8 cellular contexts compared by ENCODE assay signal in the genomic region with DNA sequence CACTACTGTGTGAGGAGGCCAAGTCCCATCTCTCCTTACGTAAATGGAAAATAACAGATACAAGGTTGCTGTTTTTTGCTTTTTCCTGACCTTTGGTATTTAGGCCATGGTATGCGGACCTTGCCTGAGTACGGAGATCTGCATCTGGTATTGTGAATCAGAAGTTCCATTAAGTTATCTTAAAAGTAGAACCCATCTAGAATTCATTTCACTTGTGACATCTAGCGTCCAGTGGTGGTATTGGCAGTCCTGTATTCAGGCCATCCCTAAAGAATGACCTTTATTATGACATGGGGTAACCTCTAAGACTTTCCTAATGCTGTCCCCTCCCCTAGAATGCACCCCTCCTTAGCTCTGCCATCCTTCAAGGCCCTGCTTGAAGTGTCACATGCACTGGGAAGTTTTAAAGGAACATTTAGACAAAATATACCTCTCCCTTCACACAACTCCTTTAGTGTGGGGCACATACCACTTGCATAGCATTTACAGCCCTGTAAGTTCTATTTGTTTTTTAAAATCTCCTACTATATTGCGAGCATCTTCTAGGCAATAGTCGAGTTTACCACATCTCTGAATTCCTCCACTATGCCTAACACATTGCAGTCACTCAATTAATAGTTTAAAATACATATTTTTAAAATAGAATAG. TPM values are rescaled to one million over a fixed set of nuclear protein-coding genes. Genes with fewer than 3 reads are reported as not detected.
A peak's percentile ranks its signal among the peaks of the same experiment; 100 is the strongest.
DNase-seq lines count a peak whose midpoint lies in the region; ATAC-seq, FAIRE-seq and TF ChIP-seq lines count a peak whose summit lies in the region.

No MANE protein-coding gene starts in this region.

- H3K4me1 Mint-ChIP-seq in activated CD8-positive, alpha-beta T cell treated with anti-CD3 and anti-CD28 coated beads, Interleukin-2, amount 10 ng/mL, durations not matched to agents 7 days and 5 days (ENCODE audit: low read depth): peaks cover 31% of the 10 kb centered on the region
- peaks cover 9 to 44% (median 40%) of the 10 kb centered on the region in 7 donors for H3K4me1 Mint-ChIP-seq in naive thymus-derived CD4-positive, alpha-beta T cell

- H3K9me3 Mint-ChIP-seq in activated CD8-positive, alpha-beta T cell treated with anti-CD3 and anti-CD28 coated beads, Interleukin-2, amount 10 ng/mL, durations not matched to agents 7 days and 5 days (ENCODE audit: insufficient read depth): no peaks in the 10 kb centered on the region
- H3K9me3 Mint-ChIP-seq in naive thymus-derived CD4-positive, alpha-beta T cell: no peaks in the 10 kb centered on the region

- H3K27ac ChIP-seq in A673 (ENCODE audit: low read depth, low read length, poor library complexity, severe bottlenecking) (no peak overlapping the region), epithelial cell of prostate (peak overlapping the region; percentile 60)
- no peak overlapping the region for H3K27ac ChIP-seq in naive thymus-derived CD4-positive, alpha-beta T cell (ENCODE audit: low read depth, low read length)

- peak; percentile 64 for TF ChIP-seq CTCF in A673 (conservative IDR thresholded peaks at IDR 0.05; ENCODE audit: low read depth, low read length)

- no peak overlapping the region for H3K27ac Mint-ChIP-seq in activated CD8-positive, alpha-beta T cell treated with anti-CD3 and anti-CD28 coated beads, Interleukin-2, amount 10 ng/mL, durations not matched to agents 7 days and 5 days
- H3K27ac Mint-ChIP-seq in naive thymus-derived CD4-positive, alpha-beta T cell: peak overlapping the region in 3 of 9 donors; percentile 48 to 72 (median 65)

- H3K36me3 ChIP-seq in A673 (ENCODE audit: insufficient read depth, low read length, poor library complexity, severe bottlenecking): no peaks in the 10 kb centered on the region
- H3K36me3 ChIP-seq in naive thymus-derived CD4-positive, alpha-beta T cell (ENCODE audit: control insufficient read depth in 2 of 3, insufficient read depth in 3 of 3, low read length in 3 of 3): no peaks in the 10 kb centered on the region

- intact Hi-C loops in A673 (cut with micrococcal nuclease; ENCODE audit: unreplicated experiment): loop anchor here (2.0 to 5.0 kb wide), 3 partner anchors 279 to 636 kb away; a partner anchor contains a TSS
- intact Hi-C loops in naive thymus-derived CD4-positive, alpha-beta T cell (cut with micrococcal nuclease): loop anchor here (1.0 to 10.0 kb wide), 7 partner anchors 634 to 1806 kb away; a partner anchor contains a TSS

- peaks cover 9% of the 10 kb centered on the region for H3K27me3 Mint-ChIP-seq in activated CD8-positive, alpha-beta T cell treated with anti-CD3 and anti-CD28 coated beads, Interleukin-2, amount 10 ng/mL, durations not matched to agents 7 days and 5 days (ENCODE audit: low read depth)
- peaks cover 0 to 25% (median 4%) of the 10 kb centered on the region in 5 donors for H3K27me3 Mint-ChIP-seq in naive thymus-derived CD4-positive, alpha-beta T cell

- H3K4me3 Mint-ChIP-seq in activated CD8-positive, alpha-beta T cell treated with anti-CD3 and anti-CD28 coated beads, Interleukin-2, amount 10 ng/mL, durations not matched to agents 7 days and 5 days: no peak overlapping the region
- H3K4me3 Mint-ChIP-seq in naive thymus-derived CD4-positive, alpha-beta T cell: peak overlapping the region in 4 of 10 donors; percentile 9 to 59 (median 58)

- no peak for TF ChIP-seq POLR2A in GM12891 (IDR thresholded peaks at IDR 0.05; ENCODE audit: low read depth, low read length)

- H3K27me3 ChIP-seq in A673 (replicated peaks; ENCODE audit: insufficient read depth, low read depth, low read length, poor library complexity): peaks cover 24% of the 10 kb centered on the region
- H3K27me3 ChIP-seq in naive thymus-derived CD4-positive, alpha-beta T cell (ENCODE audit: control insufficient read depth in 2 of 2, insufficient read depth in 2 of 2, low read length in 2 of 2): no peaks in the 10 kb centered on the region

- POLR2A ChIA-PET in A673 (lab: Charles Lee; ENCODE audit: low non-redundant PET): no interaction called here
- POLR2A ChIA-PET in activated CD8-positive, alpha-beta T cell treated with anti-CD3 and anti-CD28 coated beads, Interleukin-2, amount 10 ng/mL, durations not matched to agents 7 days and 5 days (lab: Charles Lee): interaction anchor here (0.5 to 1.0 kb wide), 3 partner anchors 56 to 390 kb away, joined by 4 to 5 read pairs (median 5); a partner anchor contains a TSS
- POLR2A ChIA-PET in naive thymus-derived CD4-positive, alpha-beta T cell (lab: Charles Lee): interaction anchor here (0.8 to 1.4 kb wide), 2 partner anchors 56 to 901 kb away, joined by 3 read pairs; no protein-coding TSS in a partner anchor

- no peak overlapping the region for H3K4me3 ChIP-seq in A673 (ENCODE audit: low read depth, low read length, poor library complexity, severe bottlenecking)
- H3K4me3 ChIP-seq in naive thymus-derived CD4-positive, alpha-beta T cell (ENCODE audit: low read length): no peak overlapping the region

- H3K9me3 ChIP-seq in A673 (ENCODE audit: low read depth, low read length, poor library complexity, severe bottlenecking): no peaks in the 10 kb centered on the region
- no peaks in the 10 kb centered on the region for H3K9me3 ChIP-seq in naive thymus-derived CD4-positive, alpha-beta T cell (ENCODE audit: control insufficient read depth in 2 of 3, low read length in 3 of 3)

- CTCF ChIA-PET in A673 (lab: Charles Lee): no interaction called here
- CTCF ChIA-PET in activated CD8-positive, alpha-beta T cell treated with anti-CD3 and anti-CD28 coated beads, Interleukin-2, amount 10 ng/mL, durations not matched to agents 7 days and 5 days (lab: Charles Lee): interaction anchor here (1.0 to 3.5 kb wide), 10 partner anchors 12 to 903 kb away, joined by 3 to 20 read pairs (median 4); no protein-coding TSS in a partner anchor
- CTCF ChIA-PET in naive thymus-derived CD4-positive, alpha-beta T cell (lab: Charles Lee): interaction anchor here (0.6 to 3.8 kb wide), 3 partner anchors 11 to 901 kb away, joined by 5 to 18 read pairs (median 12); no protein-coding TSS in a partner anchor

- ATAC-seq in HG02943 (IDR thresholded peaks at IDR 0.05; ENCODE audit: low read depth, unreplicated experiment): peak; percentile 38
- ATAC-seq in activated CD8-positive, alpha-beta T cell treated with anti-CD3 and anti-CD28 coated beads, Interleukin-2, amount 10 ng/mL, durations not matched to agents 7 days and 5 days: peak; percentile 17
- ATAC-seq in naive thymus-derived CD4-positive, alpha-beta T cell: peak; percentile 47
- ATAC-seq in stimulated activated naive CD8-positive, alpha-beta T cell treated with anti-CD3 and anti-CD28 coated beads, Interleukin-15, Interleukin-2, amounts not matched to agents 100 U/mL and 50 U/mL, for 24 hours: peak; percentile 65

- DNase-seq in A673 (ENCODE audit: low spot score) (peak; percentile 54), GM12891 (ENCODE audit: insufficient read length, low spot score) (peak; percentile 7), NCI-H774 (lab: John Stamatoyannopoulos, UW) (peak; percentile 4), epithelial cell of prostate (ENCODE audit: low read depth, low spot score) (no peak)
- peak; percentile 73 for DNase-seq in activated CD8-positive, alpha-beta T cell treated with anti-CD3 and anti-CD28 coated beads, Interleukin-2, amount 10 ng/mL, durations not matched to agents 7 days and 5 days
- peak; percentile 7 to 53 (median 35) for DNase-seq in naive thymus-derived CD4-positive, alpha-beta T cell
- DNase-seq in stimulated activated naive CD8-positive, alpha-beta T cell treated with anti-CD3 and anti-CD28 coated beads, Interleukin-15, Interleukin-2, amounts not matched to agents 100 U/mL and 50 U/mL, for 24 hours: peak; percentile 79

- peak; percentile 16 for FAIRE-seq in GM12891 (lab: Jason Lieb, UNC)

- BruUV-seq in A673 (replicated peaks; lab: Mats Ljungman, UMichigan): no TSS peak

- H3K36me3 Mint-ChIP-seq in activated CD8-positive, alpha-beta T cell treated with anti-CD3 and anti-CD28 coated beads, Interleukin-2, amount 10 ng/mL, durations not matched to agents 7 days and 5 days (ENCODE audit: low read depth): peaks cover 5% of the 10 kb centered on the region
- H3K36me3 Mint-ChIP-seq in naive thymus-derived CD4-positive, alpha-beta T cell: no peaks in the 10 kb centered on the region

- peaks cover 6% of the 10 kb centered on the region for H3K4me1 ChIP-seq in A673 (ENCODE audit: insufficient read depth, low read length, poor library complexity, severe bottlenecking)
- H3K4me1 ChIP-seq in naive thymus-derived CD4-positive, alpha-beta T cell (ENCODE audit: control insufficient read depth in 2 of 2, insufficient read depth in 2 of 2, low read length in 2 of 2): peaks cover 6% of the 10 kb centered on the region in 2 donors

TF ChIP-seq in GM12891, 5 proteins besides CTCF, POLR2A, EP300 and RAD21:
- TF ChIP-seq SPI1 (IDR thresholded peaks at IDR 0.05; ENCODE audit: low read depth, low read length): no peak
- TF ChIP-seq POU2F2 (IDR thresholded peaks at IDR 0.05; ENCODE audit: low read depth, low read length): no peak
- TF ChIP-seq PAX5 (IDR thresholded peaks at IDR 0.05; ENCODE audit: insufficient read depth, low read length, severe bottlenecking): no peak
- no peak for TF ChIP-seq POLR2AphosphoS5 (IDR thresholded peaks at IDR 0.05; ENCODE audit: low read depth, low read length)
- no peak for TF ChIP-seq TAF1 (IDR thresholded peaks at IDR 0.05; ENCODE audit: low read depth, low read length)
TF ChIP-seq in GM12891: peak in this region for 0.

RNA-seq across cellular contexts. Expression of a gene that starts 1.9 kb away (rescaled TPM):
- total RNA-seq in A673 (2021): 50.2 and 57.6 TPM in 2 replicates
- polyA plus RNA-seq in GM12891 (2012; ENCODE audit: low read depth, missing spikeins): 21.0 TPM
- 10 to 100 TPM; 63.6 to 64.1 TPM for total RNA-seq in activated CD8-positive, alpha-beta T cell treated with anti-CD3 and anti-CD28 coated beads, Interleukin-2, amount 10 ng/mL, durations not matched to agents 7 days and 5 days
- 10 to 100 TPM in 4 of 5 experiments, 1 to 10 TPM in 1; 9.9 to 27.2 (median 13.6) TPM for total RNA-seq in naive thymus-derived CD4-positive, alpha-beta T cell
- 1 to 10 TPM; 6.6 to 8.5 TPM for polyA plus RNA-seq in naive thymus-derived CD4-positive, alpha-beta T cell

RNA-seq across cellular contexts. Expression of a gene that starts 55.4 kb away (rescaled TPM):
- 1.8 and 2.2 TPM in 2 replicates for total RNA-seq in A673 (2021)
- polyA plus RNA-seq in GM12891 (2012; ENCODE audit: low read depth, missing spikeins): 65.6 TPM
- total RNA-seq in activated CD8-positive, alpha-beta T cell treated with anti-CD3 and anti-CD28 coated beads, Interleukin-2, amount 10 ng/mL, durations not matched to agents 7 days and 5 days: 100 to 1,000 TPM; 318 to 320 TPM
- 100 to 1,000 TPM; 182 to 345 (median 235) TPM for total RNA-seq in naive thymus-derived CD4-positive, alpha-beta T cell
- polyA plus RNA-seq in naive thymus-derived CD4-positive, alpha-beta T cell: 100 to 1,000 TPM in 1 of 2 donors, 10 to 100 TPM in 1; 63.7 to 109 TPM

Comparison
In these comparisons a context has a peak if more than half of its experiments do, and no peak if none do; other contexts are left out.
1. RNA of a gene that starts 55.4 kb away (total RNA-seq): 318 to 320 TPM in activated CD8-positive, alpha-beta T cell treated with anti-CD3 and anti-CD28 coated beads, Interleukin-2, amount 10 ng/mL, durations not matched to agents 7 days and 5 days and 182 to 345 TPM in naive thymus-derived CD4-positive, alpha-beta T cell; 1.8 to 2.2 TPM in A673; every median in the first group is over 10 times any median in the second.
2. Peak in every context shown above with its lines, with median percentiles within 50 percentile points of each other: ATAC-seq.